In the genomic region with DNA sequence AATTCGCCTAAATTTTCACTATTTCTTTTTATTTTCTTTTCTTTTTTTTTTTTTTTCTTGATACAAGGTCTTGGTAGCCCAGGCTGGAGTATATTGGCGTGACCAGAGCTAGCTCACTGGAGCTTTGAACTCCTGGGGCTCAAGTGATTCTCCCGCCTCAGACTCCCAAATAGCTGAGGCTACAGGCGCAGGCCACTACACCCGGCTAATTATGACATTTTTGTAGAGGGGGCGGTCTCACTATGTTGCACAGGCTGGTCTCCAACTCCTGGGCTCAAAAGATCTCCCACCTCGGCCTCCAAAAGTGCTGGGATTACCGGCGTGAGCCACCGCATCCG, we compare ENCODE assay signal across 8 cellular contexts. TPM values are rescaled to one million over a fixed set of nuclear protein-coding genes. Genes with fewer than 3 reads are reported as not detected.
DNase-seq lines count a peak whose midpoint lies in the region; ATAC-seq lines count a peak whose summit lies in the region.

No MANE protein-coding gene starts in this region.

- peak overlapping the region; percentile 97 for H3K4me3 ChIP-seq in thymus (ENCODE audit: low read length)

- CTCF ChIA-PET in activated CD8-positive, alpha-beta memory T cell treated with anti-CD3 and anti-CD28 coated beads, Interleukin-2, amount 10 ng/mL, durations not matched to agents 7 days and 5 days (lab: Charles Lee): interaction anchor here (1.0 to 1.3 kb wide), 3 partner anchors 9 to 356 kb away, joined by 4 to 5 read pairs (median 5); no protein-coding TSS in a partner anchor

- H3K27ac ChIP-seq in layer of hippocampus (ENCODE audit: low read depth, low read length) (peak overlapping the region; percentile 82), thymus (ENCODE audit: low read depth) (no peak overlapping the region)

- peaks cover 1% of the 10 kb centered on the region for H3K36me3 Mint-ChIP-seq in activated CD8-positive, alpha-beta memory T cell treated with anti-CD3 and anti-CD28 coated beads, Interleukin-2, amount 10 ng/mL, durations not matched to agents 7 days and 5 days
- H3K36me3 Mint-ChIP-seq in activated naive CD8-positive, alpha-beta T cell treated with anti-CD3 and anti-CD28 coated beads, Interleukin-2, amount 10 ng/mL, durations not matched to agents 7 days and 5 days: no peaks in the 10 kb centered on the region

- H3K27ac Mint-ChIP-seq in activated CD8-positive, alpha-beta memory T cell treated with anti-CD3 and anti-CD28 coated beads, Interleukin-2, amount 10 ng/mL, durations not matched to agents 7 days and 5 days: peak overlapping the region; percentile 93
- H3K27ac Mint-ChIP-seq in activated naive CD8-positive, alpha-beta T cell treated with anti-CD3 and anti-CD28 coated beads, Interleukin-2, amount 10 ng/mL, durations not matched to agents 7 days and 5 days: peak overlapping the region; percentile 87

- no peak for DNase-seq in activated CD8-positive, alpha-beta memory T cell treated with anti-CD3 and anti-CD28 coated beads, Interleukin-2, amount 10 ng/mL, durations not matched to agents 7 days and 5 days
- no peak for DNase-seq in activated CD8-positive, alpha-beta memory T cell treated with anti-CD3 and anti-CD28 coated beads, Interleukin-2, amount 50 U/mL, for 48 hours
- no peak for DNase-seq in activated naive CD8-positive, alpha-beta T cell treated with anti-CD3 and anti-CD28 coated beads, Interleukin-2, amount 10 ng/mL, durations not matched to agents 7 days and 5 days
- no peak for DNase-seq in D341Med (ENCODE audit: low spot score)

- no peaks in the 10 kb centered on the region for H3K36me3 ChIP-seq in thymus (ENCODE audit: control insufficient read depth, insufficient read depth)

- peak overlapping the region; percentile 95 for H3K4me3 Mint-ChIP-seq in activated CD8-positive, alpha-beta memory T cell treated with anti-CD3 and anti-CD28 coated beads, Interleukin-2, amount 10 ng/mL, durations not matched to agents 7 days and 5 days
- H3K4me3 Mint-ChIP-seq in activated naive CD8-positive, alpha-beta T cell treated with anti-CD3 and anti-CD28 coated beads, Interleukin-2, amount 10 ng/mL, durations not matched to agents 7 days and 5 days: peak overlapping the region; percentile 85

- H3K27me3 ChIP-seq in layer of hippocampus (ENCODE audit: control insufficient read depth, insufficient read depth, low read length) (no peaks in the 10 kb centered on the region), thymus (ENCODE audit: control insufficient read depth, insufficient read depth) (no peaks in the 10 kb centered on the region)

- WGBS in thymus: 78% methylated on average over 11 of the region's 11 CpGs

- POLR2A ChIA-PET in activated naive CD8-positive, alpha-beta T cell treated with anti-CD3 and anti-CD28 coated beads, Interleukin-2, amount 10 ng/mL, durations not matched to agents 7 days and 5 days (lab: Charles Lee): interaction anchor here (0.7 to 1.9 kb wide), 5 partner anchors 10 to 543 kb away, joined by 3 to 15 read pairs (median 7); a partner anchor contains a TSS

- H3K9me3 Mint-ChIP-seq in activated CD8-positive, alpha-beta memory T cell treated with anti-CD3 and anti-CD28 coated beads, Interleukin-2, amount 10 ng/mL, durations not matched to agents 7 days and 5 days (ENCODE audit: low read depth): no peaks in the 10 kb centered on the region
- no peaks in the 10 kb centered on the region for H3K9me3 Mint-ChIP-seq in activated naive CD8-positive, alpha-beta T cell treated with anti-CD3 and anti-CD28 coated beads, Interleukin-2, amount 10 ng/mL, durations not matched to agents 7 days and 5 days

- H3K4me1 Mint-ChIP-seq in activated CD8-positive, alpha-beta memory T cell treated with anti-CD3 and anti-CD28 coated beads, Interleukin-2, amount 10 ng/mL, durations not matched to agents 7 days and 5 days: peaks cover 4% of the 10 kb centered on the region
- H3K4me1 Mint-ChIP-seq in activated naive CD8-positive, alpha-beta T cell treated with anti-CD3 and anti-CD28 coated beads, Interleukin-2, amount 10 ng/mL, durations not matched to agents 7 days and 5 days: no peaks in the 10 kb centered on the region

- H3K27me3 Mint-ChIP-seq in activated CD8-positive, alpha-beta memory T cell treated with anti-CD3 and anti-CD28 coated beads, Interleukin-2, amount 10 ng/mL, durations not matched to agents 7 days and 5 days: peaks cover 2% of the 10 kb centered on the region
- H3K27me3 Mint-ChIP-seq in activated naive CD8-positive, alpha-beta T cell treated with anti-CD3 and anti-CD28 coated beads, Interleukin-2, amount 10 ng/mL, durations not matched to agents 7 days and 5 days: peaks cover 2% of the 10 kb centered on the region

- no peaks in the 10 kb centered on the region for H3K9me3 ChIP-seq in thymus (ENCODE audit: control insufficient read depth)

- H3K4me1 ChIP-seq in thymus (ENCODE audit: control insufficient read depth, insufficient read depth, low read length): no peaks in the 10 kb centered on the region

- no peak for ATAC-seq in activated CD8-positive, alpha-beta memory T cell treated with anti-CD3 and anti-CD28 coated beads, Interleukin-2, amount 10 ng/mL, durations not matched to agents 7 days and 5 days
- ATAC-seq in activated naive CD8-positive, alpha-beta T cell treated with anti-CD3 and anti-CD28 coated beads, Interleukin-2, amount 10 ng/mL, durations not matched to agents 7 days and 5 days (ENCODE audit: low read depth): no peak
- ATAC-seq in HG03025 (IDR thresholded peaks at IDR 0.05; ENCODE audit: low FRiP score, unreplicated experiment): no peak
- ATAC-seq in HG03097 (IDR thresholded peaks at IDR 0.05; ENCODE audit: low FRiP score, unreplicated experiment): no peak

RNA-seq across cellular contexts. Expression of a gene that starts 37.3 kb away (rescaled TPM):
- 100 to 1,000 TPM; 112 to 116 TPM for total RNA-seq in activated CD8-positive, alpha-beta memory T cell treated with anti-CD3 and anti-CD28 coated beads, Interleukin-2, amount 10 ng/mL, durations not matched to agents 7 days and 5 days
- 100 to 1,000 TPM; 141 to 156 TPM for total RNA-seq in activated naive CD8-positive, alpha-beta T cell treated with anti-CD3 and anti-CD28 coated beads, Interleukin-2, amount 10 ng/mL, durations not matched to agents 7 days and 5 days
- polyA plus RNA-seq in thymus: 91.2 TPM
